Comparison of ENCODE assay signal across 17 cellular contexts in genomic region chr2:48482313-48482712, GRCh38. TPM values are rescaled to one million over a fixed set of nuclear protein-coding genes. Genes with fewer than 3 reads are reported as not detected.
DNase-seq lines count a peak whose midpoint lies in the region; ATAC-seq, FAIRE-seq and TF ChIP-seq lines count a peak whose summit lies in the region.
"Had no signal": no experiment of that assay in that cellular context is flagged by ENCODE, and none has a peak within 500 bp of the region (broad histone marks: within the 10 kb centered on the region; RNA-seq: fewer than 3 reads in every experiment).

No MANE protein-coding gene starts in this region.

- H3K9me3 ChIP-seq in A673 (ENCODE audit: low read depth, low read length, poor library complexity, severe bottlenecking), result no peaks in the 10 kb centered on the region
- no peaks in the 10 kb centered on the region for H3K9me3 ChIP-seq in endothelial cell of umbilical vein (replicated peaks; ENCODE audit: control insufficient read depth, insufficient read depth, low read length)
- H3K9me3 ChIP-seq in muscle layer of colon (ENCODE audit: low read length), result no peaks in the 10 kb centered on the region
- H3K9me3 ChIP-seq: heart right ventricle, tibial nerve had no signal

- no peak overlapping the region for H3K4me2 ChIP-seq in endothelial cell of umbilical vein (ENCODE audit: insufficient read depth, low read length)

- FAIRE-seq in endothelial cell of umbilical vein (lab: Jason Lieb, UNC), result peak; percentile 42
- FAIRE-seq: GM12878 had no signal

- ATAC-seq in HG03159 (IDR thresholded peaks at IDR 0.05; ENCODE audit: unreplicated experiment), result no peak
- ATAC-seq in GM18873 (IDR thresholded peaks at IDR 0.05; ENCODE audit: low FRiP score, unreplicated experiment), result no peak
- ATAC-seq in HG03460 (IDR thresholded peaks at IDR 0.05; ENCODE audit: unreplicated experiment), result no peak
- ATAC-seq: GM12878, heart right ventricle, left ventricle myocardium superior had no signal

- H3K36me3 ChIP-seq in A673 (ENCODE audit: insufficient read depth, low read length, poor library complexity, severe bottlenecking) (no peaks in the 10 kb centered on the region), endothelial cell of umbilical vein (ENCODE audit: control insufficient read depth in 2 of 2, extremely low read depth in 1 of 2, insufficient read depth in 2 of 2, low read length in 2 of 2) (peaks cover 0 to under 1% of the 10 kb centered on the region in 2 experiments), muscle layer of colon (ENCODE audit: insufficient read depth, low read length) (peaks cover 6% of the 10 kb centered on the region)

- no peak overlapping the region for H2AFZ ChIP-seq in endothelial cell of umbilical vein (ENCODE audit: low read depth, low read length)

- no peaks in the 10 kb centered on the region for H3K27me3 ChIP-seq in A673 (replicated peaks; ENCODE audit: insufficient read depth, low read depth, low read length, poor library complexity)
- no peaks in the 10 kb centered on the region for H3K27me3 ChIP-seq in endothelial cell of umbilical vein (ENCODE audit: control insufficient read depth in 2 of 2, insufficient read depth in 2 of 2, low read length in 2 of 2)
- H3K27me3 ChIP-seq in muscle layer of colon (ENCODE audit: control insufficient read depth in 1 of 2, insufficient read depth in 2 of 2, low read length in 2 of 2), result no peaks in the 10 kb centered on the region
- H3K27me3 ChIP-seq: heart right ventricle, tibial nerve had no signal

- H3K4me1 ChIP-seq in A673 (ENCODE audit: insufficient read depth, low read length, poor library complexity, severe bottlenecking) (peaks cover 29% of the 10 kb centered on the region), endothelial cell of umbilical vein (ENCODE audit: control insufficient read depth, extremely low read depth, insufficient read depth, low read length) (peaks cover 10% of the 10 kb centered on the region), muscle layer of colon (ENCODE audit: insufficient read depth, low read length) (peaks cover 44% of the 10 kb centered on the region)

- H3K79me2 ChIP-seq in endothelial cell of umbilical vein (ENCODE audit: control insufficient read depth, insufficient read depth, low read length), result no peaks in the 10 kb centered on the region

- H3K27ac ChIP-seq in A673 (ENCODE audit: low read depth, low read length, poor library complexity, severe bottlenecking), result no peak overlapping the region
- peak overlapping the region; percentile 39 for H3K27ac ChIP-seq in endothelial cell of umbilical vein (ENCODE audit: insufficient read depth, low read depth, low read length)
- H3K27ac ChIP-seq in muscle layer of colon (ENCODE audit: low read depth, low read length), result peak overlapping the region; percentile 73
- H3K27ac ChIP-seq: heart right ventricle, tibial nerve had no signal

- intact Hi-C loops in A673 (cut with micrococcal nuclease; ENCODE audit: unreplicated experiment), result no loop called here
- intact Hi-C loops in endothelial cell of umbilical vein (cut with micrococcal nuclease), result loop anchor here (5.0 kb wide), 1 partner anchor 615 kb away; no protein-coding TSS in a partner anchor

- BruUV-seq in A673 (replicated peaks; lab: Mats Ljungman, UMichigan), result no TSS peak
- no TSS peak for BruUV-seq in endothelial cell of umbilical vein (replicated peaks; lab: Mats Ljungman, UMichigan)

- peak; percentile 39 for DNase-seq in A673 (ENCODE audit: low spot score)
- peak; percentile 77 for DNase-seq in NCI-H226
- peak; percentile 97 for DNase-seq in endothelial cell of umbilical vein (ENCODE audit: low read depth, low spot score)
- DNase-seq in pons (ENCODE audit: low spot score), result no peak
- DNase-seq: activated CD4-positive, CD25-positive, alpha-beta regulatory T cell; activated T-cell treated with anti-CD3 and anti-CD28 coated beads, Interleukin-2, amount 50 U/mL, for 1 hour; amniotic stem cell; heart right ventricle; Karpas-422; left ventricle myocardium superior; stimulated activated CD4-positive, alpha-beta T cell treated with anti-CD3 and anti-CD28 coated beads, Interleukin-12 subunit alpha, Interleukin-12 subunit beta, amount 100 ng/mL, for 4 hours had no signal

- H3K9ac ChIP-seq in endothelial cell of umbilical vein (replicated peaks; ENCODE audit: extremely low read depth, insufficient read depth, low read length) (no peak overlapping the region), muscle layer of colon (ENCODE audit: low read length) (no peak overlapping the region)

- CTCF ChIA-PET in A673 (lab: Charles Lee), result no interaction called here
- CTCF ChIA-PET in endothelial cell of umbilical vein (lab: Charles Lee), result interaction anchor here (0.5 to 2.2 kb wide), 9 partner anchors 9 to 379 kb away, joined by 3 to 20 read pairs (median 4); no protein-coding TSS in a partner anchor

- H4K20me1 ChIP-seq in endothelial cell of umbilical vein (replicated peaks; ENCODE audit: control insufficient read depth, extremely low read depth, insufficient read depth, low read length), result no peaks in the 10 kb centered on the region

- POLR2A ChIA-PET in A673 (lab: Charles Lee; ENCODE audit: low non-redundant PET), result no interaction called here
- POLR2A ChIA-PET in endothelial cell of umbilical vein (lab: Charles Lee), result interaction anchor here (0.7 kb wide), 1 partner anchor 1138 kb away, joined by 7 read pairs; no protein-coding TSS in a partner anchor

- dilution Hi-C loops in endothelial cell of umbilical vein (cut with MboI; ENCODE audit: extremely low pct_ligation_motif_present, low sequenced_read_pairs), result no loop called here

- H3K4me3 ChIP-seq in A673 (ENCODE audit: low read depth, low read length, poor library complexity, severe bottlenecking) (no peak overlapping the region), endothelial cell of umbilical vein (replicated peaks in 1 of 3; ENCODE audit: insufficient read depth in 1 of 3, low read depth in 1 of 3, low read length in 3 of 3) (no peak overlapping the region), muscle layer of colon (ENCODE audit: low read depth in 1 of 2, low read length in 2 of 2) (no peak overlapping the region)
- H3K4me3 ChIP-seq: GM12878, heart right ventricle, tibial nerve had no signal

- no peak for TF ChIP-seq POLR2A in endothelial cell of umbilical vein (IDR thresholded peaks at IDR 0.05; ENCODE audit: low read depth, low read length)

- TF ChIP-seq CTCF in A673 (conservative IDR thresholded peaks at IDR 0.05; ENCODE audit: low read depth, low read length) (no peak), endothelial cell of umbilical vein (IDR thresholded peaks at IDR 0.05; ENCODE audit: extremely low read depth in 1 of 2, insufficient read depth in 1 of 2, low read depth in 1 of 2, low read length in 2 of 2) (no peak)

- H3K9me1 ChIP-seq in endothelial cell of umbilical vein (replicated peaks; ENCODE audit: control insufficient read depth, extremely low read depth, insufficient read depth, low read length), result no peaks in the 10 kb centered on the region

TF ChIP-seq in endothelial cell of umbilical vein, 7 proteins besides CTCF, POLR2A, EP300 and RAD21:
- TF ChIP-seq FOS (IDR thresholded peaks at IDR 0.05; ENCODE audit: borderline replicate concordance, insufficient read depth, low read length) (no peak), MAX (IDR thresholded peaks at IDR 0.05; ENCODE audit: insufficient read depth, insufficient read length) (no peak), JUN (IDR thresholded peaks at IDR 0.05; ENCODE audit: borderline replicate concordance, insufficient read depth, insufficient read length, low read depth) (no peak), EZH2 (IDR thresholded peaks at IDR 0.05; ENCODE audit: borderline replicate concordance, low read depth, low read length, severe bottlenecking) (no peak), POLR2AphosphoS5 (IDR thresholded peaks at IDR 0.05; ENCODE audit: insufficient read depth, low read depth, low read length) (no peak), MYC (IDR thresholded peaks at IDR 0.05; ENCODE audit: low read depth, low read length) (no peak), GATA2 (IDR thresholded peaks at IDR 0.05; ENCODE audit: insufficient read depth, insufficient read length, low read depth, low read length) (no peak)
TF ChIP-seq in endothelial cell of umbilical vein: peak in this region for 0.

RNA-seq across cellular contexts. Expression of gene PPP1R21, which starts 41.7 kb away (rescaled TPM):
- total RNA-seq in A673 (2021), result 8.1 and 16.0 TPM in 2 replicates
- 19.4 and 20.4 TPM in 2 replicates for total RNA-seq in endothelial cell of umbilical vein
- polyA plus RNA-seq in endothelial cell of umbilical vein, result 9.9 and 13.3 TPM in 2 replicates
- 11.7 and 13.3 TPM in 2 replicates for polyA plus RNA-seq in endothelial cell of umbilical vein (2011; cell fraction: cytosol; rRNA removed)
- polyA plus RNA-seq in endothelial cell of umbilical vein (2011; cell fraction: nucleus; rRNA removed), result 28.2 and 32.1 TPM in 2 replicates
- polyA plus RNA-seq in endothelial cell of umbilical vein (2012), result 15.2 and 18.3 TPM in 2 replicates
- 12.2 and 17.6 TPM in 2 replicates for polyA minus RNA-seq in endothelial cell of umbilical vein
- 6.9 TPM for polyA minus RNA-seq in endothelial cell of umbilical vein (2011; cell fraction: cytosol; rRNA and poly(A)+ RNA removed)
- 20.0 and 30.4 TPM in 2 replicates for polyA minus RNA-seq in endothelial cell of umbilical vein (2011; cell fraction: nucleus; rRNA and poly(A)+ RNA removed)

RNA-seq across cellular contexts. Expression of gene STON1, which starts 47.6 kb away (rescaled TPM):
- 1.1 and 1.9 TPM in 2 replicates for total RNA-seq in A673 (2021)
- 12.0 and 12.1 TPM in 2 replicates for total RNA-seq in endothelial cell of umbilical vein
- polyA plus RNA-seq in endothelial cell of umbilical vein, result 5.8 and 6.3 TPM in 2 replicates
- polyA plus RNA-seq in endothelial cell of umbilical vein (2011; cell fraction: cytosol; rRNA removed), result 5.8 and 6.0 TPM in 2 replicates
- 8.2 and 8.9 TPM in 2 replicates for polyA plus RNA-seq in endothelial cell of umbilical vein (2011; cell fraction: nucleus; rRNA removed)
- 9.5 and 14.4 TPM in 2 replicates for polyA plus RNA-seq in endothelial cell of umbilical vein (2012)
- polyA minus RNA-seq in endothelial cell of umbilical vein, result 14.0 and 15.2 TPM in 2 replicates
- not detected for polyA minus RNA-seq in endothelial cell of umbilical vein (2011; cell fraction: cytosol; rRNA and poly(A)+ RNA removed)
- 11.1 and 12.1 TPM in 2 replicates for polyA minus RNA-seq in endothelial cell of umbilical vein (2011; cell fraction: nucleus; rRNA and poly(A)+ RNA removed)
